In genomic region chr9:77960356-77961153, GRCh38 we compare ENCODE assay signal across 13 cellular contexts.
DNase-seq lines count a peak whose midpoint lies in the region; ATAC-seq and TF ChIP-seq lines count a peak whose summit lies in the region.
"Had no signal": no experiment of that assay in that cellular context is flagged by ENCODE, and none has a peak within 500 bp of the region (broad histone marks: within the 10 kb centered on the region; RNA-seq: fewer than 3 reads in every experiment).

No MANE protein-coding gene starts in this region.

- TF ChIP-seq CTCF in CD14-positive monocyte (IDR thresholded peaks at IDR 0.05) (no peak), nephron (IDR thresholded peaks at IDR 0.05; ENCODE audit: unreplicated experiment in 3 of 3) (no peak), smooth muscle cell (IDR thresholded peaks at IDR 0.05; ENCODE audit: borderline replicate concordance, insufficient read depth, poor library complexity, severe bottlenecking) (no peak)

- H3K4me1 ChIP-seq in Karpas-422 (ENCODE audit: low read length), result peaks cover 14% of the 10 kb centered on the region; the same call in 1 of the 2 replicates
- peaks cover 16% of the 10 kb centered on the region for H3K4me1 ChIP-seq in smooth muscle cell (ENCODE audit: low read depth)

- H2AFZ ChIP-seq in Karpas-422 (ENCODE audit: low read length) (no peak overlapping the region), smooth muscle cell (ENCODE audit: low read depth) (no peak overlapping the region)

- H3K27me3 Mint-ChIP-seq in CD14-positive monocyte (ENCODE audit: low read depth in 3 of 3) (no peaks in the 10 kb centered on the region), nephron (ENCODE audit: low read depth) (no peaks in the 10 kb centered on the region)
- no peaks in the 10 kb centered on the region for H3K27me3 Mint-ChIP-seq in dendritic cell treated with granulocyte-macrophage colony-stimulating factor and Interleukin-4, amounts not matched to agents 40 ng/mL and 50 ng/mL, for 4 days

- H3K36me3 Mint-ChIP-seq in CD14-positive monocyte, result peaks cover 4 to 9% of the 10 kb centered on the region in 2 donors
- peaks cover 22% of the 10 kb centered on the region for H3K36me3 Mint-ChIP-seq in dendritic cell treated with granulocyte-macrophage colony-stimulating factor and Interleukin-4, amounts not matched to agents 40 ng/mL and 50 ng/mL, for 4 days (ENCODE audit: low read depth)
- peaks cover 16% of the 10 kb centered on the region for H3K36me3 Mint-ChIP-seq in nephron (ENCODE audit: low read depth)

- H3K4me3 Mint-ChIP-seq in CD14-positive monocyte, result no peak overlapping the region
- H3K4me3 Mint-ChIP-seq in dendritic cell treated with granulocyte-macrophage colony-stimulating factor and Interleukin-4, amounts not matched to agents 40 ng/mL and 50 ng/mL, for 4 days, result no peak overlapping the region
- H3K4me3 Mint-ChIP-seq in nephron, result no peak overlapping the region
- H3K4me3 Mint-ChIP-seq: central memory CD8-positive, alpha-beta T cell had no signal

- DNase-seq in CD14-positive monocyte (ENCODE audit: low spot score), result no peak
- DNase-seq in Karpas-422, result peak; percentile 25
- DNase-seq in SW480 (ENCODE audit: low spot score), result no peak
- no peak for DNase-seq in smooth muscle cell (lab: John Stamatoyannopoulos, UW; ENCODE audit: unreplicated experiment)
- no peak for DNase-seq in activated CD4-positive, alpha-beta T cell treated with anti-CD3 and anti-CD28 coated beads for 48 hours
- DNase-seq: activated CD4-positive, CD25-positive, alpha-beta regulatory T cell; NCI-H1048; NCI-H2171 had no signal

- 84% methylated on average over 5 of the region's 5 CpGs for WGBS in smooth muscle cell (ENCODE audit: low lambda C conversion rate)

- H3K27ac Mint-ChIP-seq in CD14-positive monocyte (peak overlapping the region in 5 of 7 donors; percentile 15 to 86 (median 53)), nephron (peak overlapping the region; percentile 31 to 56 (median 43))
- peak overlapping the region; percentile 33 for H3K27ac Mint-ChIP-seq in dendritic cell treated with granulocyte-macrophage colony-stimulating factor and Interleukin-4, amounts not matched to agents 40 ng/mL and 50 ng/mL, for 4 days
- H3K27ac Mint-ChIP-seq: activated naive CD4-positive, alpha-beta T cell treated with anti-CD3 and anti-CD28 coated beads, Interleukin-2, amount 50 U/mL, for 72 hours had no signal

- H3K9ac ChIP-seq in Karpas-422 (ENCODE audit: low read length) (no peak overlapping the region), smooth muscle cell (ENCODE audit: low read depth) (no peak overlapping the region)

- no peaks in the 10 kb centered on the region for H3K9me3 Mint-ChIP-seq in CD14-positive monocyte
- no peaks in the 10 kb centered on the region for H3K9me3 Mint-ChIP-seq in dendritic cell treated with granulocyte-macrophage colony-stimulating factor and Interleukin-4, amounts not matched to agents 40 ng/mL and 50 ng/mL, for 4 days
- no peaks in the 10 kb centered on the region for H3K9me3 Mint-ChIP-seq in nephron
- H3K9me3 Mint-ChIP-seq: activated naive CD4-positive, alpha-beta T cell treated with anti-CD3 and anti-CD28 coated beads, Interleukin-2, amount 50 U/mL, for 72 hours; central memory CD8-positive, alpha-beta T cell had no signal

- H3K4me3 ChIP-seq in Karpas-422 (ENCODE audit: low read length), result no peak overlapping the region
- H3K4me3 ChIP-seq in smooth muscle cell, result no peak overlapping the region

- no peaks in the 10 kb centered on the region for H3K9me2 ChIP-seq in Karpas-422 (replicated peaks; ENCODE audit: insufficient read depth, low read length)

- intact Hi-C loops in CD14-positive monocyte (cut with micrococcal nuclease), result no loop called here
- intact Hi-C loops in dendritic cell treated with granulocyte-macrophage colony-stimulating factor and Interleukin-4, amounts not matched to agents 40 ng/mL and 50 ng/mL, for 4 days (cut with micrococcal nuclease), result no loop called here

- no peaks in the 10 kb centered on the region for H3K27me3 ChIP-seq in Karpas-422 (ENCODE audit: low read length)
- no peaks in the 10 kb centered on the region for H3K27me3 ChIP-seq in smooth muscle cell (ENCODE audit: low read depth)

- peaks cover 57% of the 10 kb centered on the region for H3K4me1 Mint-ChIP-seq in CD14-positive monocyte
- peaks cover 65% of the 10 kb centered on the region for H3K4me1 Mint-ChIP-seq in dendritic cell treated with granulocyte-macrophage colony-stimulating factor and Interleukin-4, amounts not matched to agents 40 ng/mL and 50 ng/mL, for 4 days (ENCODE audit: low read depth)
- H3K4me1 Mint-ChIP-seq in nephron, result peaks cover 37% of the 10 kb centered on the region

- H3F3A ChIP-seq in smooth muscle cell (ENCODE audit: low read depth), result no peaks in the 10 kb centered on the region

- no peaks in the 10 kb centered on the region for H3K79me2 ChIP-seq in Karpas-422 (ENCODE audit: low read length)
- peaks cover 93% of the 10 kb centered on the region for H3K79me2 ChIP-seq in smooth muscle cell (ENCODE audit: low read depth)

- H3K27ac ChIP-seq in Karpas-422 (ENCODE audit: low read length) (no peak overlapping the region), smooth muscle cell (ENCODE audit: low read depth) (no peak overlapping the region)

- H3K9me3 ChIP-seq in Karpas-422 (ENCODE audit: low read length) (no peaks in the 10 kb centered on the region), smooth muscle cell (replicated peaks; ENCODE audit: low read depth) (no peaks in the 10 kb centered on the region)

- H4K20me1 ChIP-seq in Karpas-422 (ENCODE audit: insufficient read depth, low read depth, low read length) (no peaks in the 10 kb centered on the region), smooth muscle cell (ENCODE audit: low read depth) (peaks cover 98% of the 10 kb centered on the region)

- H3K36me3 ChIP-seq in Karpas-422 (ENCODE audit: insufficient read depth, low read length) (no peaks in the 10 kb centered on the region), smooth muscle cell (ENCODE audit: low read depth) (no peaks in the 10 kb centered on the region)

- H3K4me2 ChIP-seq in Karpas-422 (ENCODE audit: low read depth, low read length, poor library complexity, severe bottlenecking) (no peak overlapping the region), smooth muscle cell (no peak overlapping the region)

- no peak for ATAC-seq in GM19324 (IDR thresholded peaks at IDR 0.05; ENCODE audit: low FRiP score, unreplicated experiment)
- ATAC-seq: activated naive CD4-positive, alpha-beta T cell treated with anti-CD3 and anti-CD28 coated beads, Interleukin-2, amount 50 U/mL, for 72 hours had no signal
